ENCODE assay signal across 9 cellular contexts in the genomic region with DNA sequence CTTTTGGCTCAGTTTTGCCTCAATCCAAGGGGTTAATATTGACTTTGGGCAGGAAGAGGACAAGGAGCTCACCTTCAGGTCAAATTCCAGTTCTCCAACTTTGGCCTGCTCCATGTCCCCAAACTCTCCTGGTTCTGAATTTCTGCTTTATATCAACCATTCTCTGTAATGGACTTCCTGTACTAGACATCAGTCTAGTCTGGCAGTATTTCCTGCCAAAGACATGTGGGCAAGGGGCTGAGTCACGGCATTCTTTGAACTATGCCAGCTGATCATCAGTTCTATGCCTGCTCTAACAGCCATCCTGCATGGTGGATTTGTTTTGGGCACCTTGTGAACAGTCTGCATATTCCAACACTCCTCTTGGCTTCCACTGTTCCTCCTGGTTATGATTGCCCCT.
DNase-seq lines count a peak whose midpoint lies in the region; ATAC-seq, FAIRE-seq and TF ChIP-seq lines count a peak whose summit lies in the region.
"Had no signal": no experiment of that assay in that cellular context is flagged by ENCODE, and none has a peak within 500 bp of the region (broad histone marks: within the 10 kb centered on the region; RNA-seq: fewer than 3 reads in every experiment).

No MANE protein-coding gene starts in this region.

- FAIRE-seq in endothelial cell of umbilical vein (lab: Jason Lieb, UNC): peak; percentile 67

- peak overlapping the region; percentile 61 for H3K27ac ChIP-seq in endothelial cell of umbilical vein (ENCODE audit: insufficient read depth, low read depth, low read length)
- H3K27ac ChIP-seq: KMS-11 had no signal

- H3K27ac Mint-ChIP-seq in activated B cell treated with CpG ODN at 0.5 μM for 24 hours: no peak overlapping the region

- peaks cover 3% of the 10 kb centered on the region for H3K79me2 ChIP-seq in endothelial cell of umbilical vein (ENCODE audit: control insufficient read depth, insufficient read depth, low read length)

- H3K27me3 Mint-ChIP-seq in activated B cell treated with CpG ODN at 0.5 μM for 24 hours: no peaks in the 10 kb centered on the region

- ATAC-seq in HG03354 (IDR thresholded peaks at IDR 0.05; ENCODE audit: poor library complexity, severe bottlenecking, unreplicated experiment): peak; percentile 34
- peak; percentile 56 for ATAC-seq in activated B cell treated with CpG ODN at 0.5 μM for 24 hours (ENCODE audit: low read depth)
- ATAC-seq in GM18870 (IDR thresholded peaks at IDR 0.05; ENCODE audit: unreplicated experiment): no peak
- ATAC-seq in HG02973 (IDR thresholded peaks at IDR 0.05; ENCODE audit: unreplicated experiment): no peak

- H2AFZ ChIP-seq in endothelial cell of umbilical vein (ENCODE audit: low read depth, low read length): peak overlapping the region; percentile 23

- peaks cover 4% of the 10 kb centered on the region for H3K36me3 Mint-ChIP-seq in activated B cell treated with CpG ODN at 0.5 μM for 24 hours (ENCODE audit: low read depth)

- dilution Hi-C loops in endothelial cell of umbilical vein (cut with MboI; ENCODE audit: extremely low pct_ligation_motif_present, low sequenced_read_pairs): no loop called here

- H3K9me3 ChIP-seq in endothelial cell of umbilical vein (replicated peaks; ENCODE audit: control insufficient read depth, insufficient read depth, low read length): no peaks in the 10 kb centered on the region

- no TSS peak for BruUV-seq in endothelial cell of umbilical vein (replicated peaks; lab: Mats Ljungman, UMichigan)

- H3K4me1 Mint-ChIP-seq in activated B cell treated with CpG ODN at 0.5 μM for 24 hours: peaks cover 44% of the 10 kb centered on the region

- TF ChIP-seq CTCF in activated B cell treated with CpG ODN at 0.5 μM for 24 hours (IDR thresholded peaks at IDR 0.05): no peak
- TF ChIP-seq CTCF in endothelial cell of umbilical vein (IDR thresholded peaks at IDR 0.05; ENCODE audit: extremely low read depth in 1 of 2, insufficient read depth in 1 of 2, low read depth in 1 of 2, low read length in 2 of 2): no peak

- no peaks in the 10 kb centered on the region for H3K27me3 ChIP-seq in endothelial cell of umbilical vein (ENCODE audit: control insufficient read depth in 2 of 2, insufficient read depth in 2 of 2, low read length in 2 of 2)

- intact Hi-C loops in activated B cell treated with CpG ODN at 0.5 μM for 24 hours (cut with micrococcal nuclease): loop anchor here (1.0 to 5.0 kb wide), 2 partner anchors 11 to 78 kb away; no protein-coding TSS in a partner anchor
- intact Hi-C loops in endothelial cell of umbilical vein (cut with micrococcal nuclease): no loop called here

- no peak overlapping the region for H3K4me3 Mint-ChIP-seq in activated B cell treated with CpG ODN at 0.5 μM for 24 hours

- no peaks in the 10 kb centered on the region for H3K9me3 Mint-ChIP-seq in activated B cell treated with CpG ODN at 0.5 μM for 24 hours

- H3K4me3 ChIP-seq in endothelial cell of umbilical vein (replicated peaks in 1 of 3; ENCODE audit: insufficient read depth in 1 of 3, low read depth in 1 of 3, low read length in 3 of 3): no peak overlapping the region

- POLR2A ChIA-PET in activated B cell treated with CpG ODN at 0.5 μM for 24 hours (lab: Charles Lee): interaction anchor here (0.6 to 1.9 kb wide), 2 partner anchors 11 to 66 kb away, joined by 5 to 7 read pairs; a partner anchor contains a TSS
- POLR2A ChIA-PET in endothelial cell of umbilical vein (lab: Charles Lee): no interaction called here

- CTCF ChIA-PET in activated B cell treated with CpG ODN at 0.5 μM for 24 hours (lab: Charles Lee): interaction anchor here (1.5 kb wide), 1 partner anchor 12 kb away, joined by 3 read pairs; a partner anchor contains a TSS
- CTCF ChIA-PET in endothelial cell of umbilical vein (lab: Charles Lee): interaction anchor here (0.7 to 1.6 kb wide), 3 partner anchors 10 to 97 kb away, joined by 3 to 5 read pairs (median 3); no protein-coding TSS in a partner anchor

- H3K9ac ChIP-seq in endothelial cell of umbilical vein (replicated peaks; ENCODE audit: extremely low read depth, insufficient read depth, low read length): no peak overlapping the region
- H3K9ac ChIP-seq: KMS-11 had no signal

- no peak for TF ChIP-seq POLR2A in endothelial cell of umbilical vein (IDR thresholded peaks at IDR 0.05; ENCODE audit: low read depth, low read length)

- DNase-seq in activated B cell treated with CpG ODN at 0.5 μM for 24 hours (no peak), endothelial cell of umbilical vein (ENCODE audit: low read depth, low spot score) (peak; percentile 60), NCI-H2081 (lab: John Stamatoyannopoulos, UW) (no peak), medulla oblongata (ENCODE audit: extremely low spot score) (no peak)
- peak; percentile 50 for DNase-seq in stimulated activated CD8-positive, alpha-beta memory T cell treated with anti-CD3 and anti-CD28 coated beads, Interleukin-12 subunit alpha, Interleukin-12 subunit beta, amount 100 ng/mL, for 1 hour (ENCODE audit: low read depth)

- no peaks in the 10 kb centered on the region for H3K36me3 ChIP-seq in endothelial cell of umbilical vein (ENCODE audit: control insufficient read depth in 2 of 2, extremely low read depth in 1 of 2, insufficient read depth in 2 of 2, low read length in 2 of 2)

- peaks cover 12% of the 10 kb centered on the region for H3K4me1 ChIP-seq in endothelial cell of umbilical vein (ENCODE audit: control insufficient read depth, extremely low read depth, insufficient read depth, low read length)

- H3K9me1 ChIP-seq in endothelial cell of umbilical vein (replicated peaks; ENCODE audit: control insufficient read depth, extremely low read depth, insufficient read depth, low read length): no peaks in the 10 kb centered on the region

- no peaks in the 10 kb centered on the region for H4K20me1 ChIP-seq in endothelial cell of umbilical vein (replicated peaks; ENCODE audit: control insufficient read depth, extremely low read depth, insufficient read depth, low read length)

- H3K4me2 ChIP-seq in endothelial cell of umbilical vein (ENCODE audit: insufficient read depth, low read length): peak overlapping the region; percentile 24
- H3K4me2 ChIP-seq: KMS-11 had no signal

TF ChIP-seq in endothelial cell of umbilical vein, 7 proteins besides CTCF, POLR2A, EP300 and RAD21:
- TF ChIP-seq GATA2 (IDR thresholded peaks at IDR 0.05; ENCODE audit: insufficient read depth, insufficient read length, low read depth, low read length) (no peak), JUN (IDR thresholded peaks at IDR 0.05; ENCODE audit: borderline replicate concordance, insufficient read depth, insufficient read length, low read depth) (peak; percentile 58), POLR2AphosphoS5 (IDR thresholded peaks at IDR 0.05; ENCODE audit: insufficient read depth, low read depth, low read length) (peak; percentile 48), FOS (IDR thresholded peaks at IDR 0.05; ENCODE audit: borderline replicate concordance, insufficient read depth, low read length) (peak; percentile 69), EZH2 (IDR thresholded peaks at IDR 0.05; ENCODE audit: borderline replicate concordance, low read depth, low read length, severe bottlenecking) (no peak), MYC (IDR thresholded peaks at IDR 0.05; ENCODE audit: low read depth, low read length) (no peak)
- TF ChIP-seq, protein P1, sequence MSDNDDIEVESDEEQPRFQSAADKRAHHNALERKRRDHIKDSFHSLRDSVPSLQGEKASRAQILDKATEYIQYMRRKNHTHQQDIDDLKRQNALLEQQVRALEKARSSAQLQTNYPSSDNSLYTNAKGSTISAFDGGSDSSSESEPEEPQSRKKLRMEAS (IDR thresholded peaks at IDR 0.05; ENCODE audit: insufficient read depth, insufficient read length): no peak

Comparison
In these comparisons a context has a peak if more than half of its experiments do, and no peak if none do; other contexts are left out.
1. ATAC-seq: peak in HG03354 (single experiment) and activated B cell treated with CpG ODN at 0.5 μM for 24 hours (single experiment); none in GM18870 (single experiment) and HG02973 (single experiment).
2. DNase-seq: peak in endothelial cell of umbilical vein (single experiment) and stimulated activated CD8-positive, alpha-beta memory T cell treated with anti-CD3 and anti-CD28 coated beads, Interleukin-12 subunit alpha, Interleukin-12 subunit beta, amount 100 ng/mL, for 1 hour (single experiment); none in activated B cell treated with CpG ODN at 0.5 μM for 24 hours (single experiment), NCI-H2081 (0 of 2) and medulla oblongata (single experiment).